8 cellular contexts compared by ENCODE assay signal in genomic region chr11:61695917-61696316, GRCh38. TPM values are rescaled to one million over a fixed set of nuclear protein-coding genes. Genes with fewer than 3 reads are reported as not detected.
DNase-seq lines count a peak whose midpoint lies in the region; ATAC-seq and TF ChIP-seq lines count a peak whose summit lies in the region.

No MANE protein-coding gene starts in this region.

- DNase-seq in Caki2 (ENCODE audit: low read depth) (peak; percentile 88), UCSD-AML1 (lab: John Stamatoyannopoulos, UW; ENCODE audit: unreplicated experiment) (peak; percentile 76), astrocyte of the spinal cord (ENCODE audit: low read depth, low spot score) (peak; percentile 55), kidney epithelial cell (ENCODE audit: low read depth) (peak; percentile 72), NCI-H1092 treated with DMSO at 0.1 percent for 48 hours (lab: John Stamatoyannopoulos, UW) (no peak), NCI-H187 treated with DMSO at 0.1 percent for 48 hours (lab: John Stamatoyannopoulos, UW) (no peak)
- peak; percentile 86 to 87 for DNase-seq in stimulated activated CD4-positive, alpha-beta T cell treated with anti-CD3 and anti-CD28 coated beads, Interleukin-2, amount 100 ng/mL, for 48 hours

- no peak overlapping the region for H3K4me3 ChIP-seq in astrocyte of the spinal cord (ENCODE audit: low read depth, low read length)
- H3K4me3 ChIP-seq in kidney epithelial cell (ENCODE audit: low read depth, low read length): no peak overlapping the region

- in situ Hi-C loops in Caki2 (cut with HindIII; ENCODE audit: low pct_unique_long_range_greater_than_20kb, low sequenced_read_pairs) (no loop called here), astrocyte of the spinal cord (cut with HindIII; ENCODE audit: low sequenced_read_pairs) (no loop called here)

- peak; percentile 73 for ATAC-seq in HG02981 (IDR thresholded peaks at IDR 0.05; ENCODE audit: unreplicated experiment)

- TF ChIP-seq CTCF in astrocyte of the spinal cord (IDR thresholded peaks at IDR 0.05; ENCODE audit: low read depth, low read length) (peak; percentile 21), kidney epithelial cell (IDR thresholded peaks at IDR 0.05; ENCODE audit: insufficient read depth, low read length, poor library complexity, severe bottlenecking) (peak; percentile 12)

- no peaks in the 10 kb centered on the region for H3K27me3 ChIP-seq in kidney epithelial cell (ENCODE audit: control insufficient read depth, insufficient read depth, low read length)

- no peaks in the 10 kb centered on the region for H3K36me3 ChIP-seq in kidney epithelial cell (ENCODE audit: control insufficient read depth, insufficient read depth, low read length)

RNA-seq across cellular contexts. Expression of gene DAGLA, which starts 15.7 kb away (rescaled TPM):
- total RNA-seq in Caki2 (2014; rRNA removed; shearing (Covaris generic); ENCODE audit: low replicate concordance): 0.74 and 2.4 TPM in 2 replicates
- total RNA-seq in kidney epithelial cell: 4.6 and 4.7 TPM in 2 replicates

RNA-seq across cellular contexts. Expression of gene MYRF, which starts 56.5 kb away (rescaled TPM):
- 2.5 and 7.4 TPM in 2 replicates for total RNA-seq in Caki2 (2014; rRNA removed; shearing (Covaris generic); ENCODE audit: low replicate concordance)
- 13.7 and 16.6 TPM in 2 replicates for total RNA-seq in kidney epithelial cell

Comparison
In these comparisons a context has a peak if more than half of its experiments do, and no peak if none do; other contexts are left out.
1. DNase-seq: peak in Caki2 (single experiment), UCSD-AML1 (single experiment), astrocyte of the spinal cord (single experiment), kidney epithelial cell (single experiment) and stimulated activated CD4-positive, alpha-beta T cell treated with anti-CD3 and anti-CD28 coated beads, Interleukin-2, amount 100 ng/mL, for 48 hours (2 of 2); none in NCI-H1092 treated with DMSO at 0.1 percent for 48 hours (single experiment) and NCI-H187 treated with DMSO at 0.1 percent for 48 hours (single experiment).